In genomic region chr4:104967034-104967401, GRCh38 we compare ENCODE assay signal across 8 cellular contexts.
DNase-seq lines count a peak whose midpoint lies in the region; ATAC-seq, FAIRE-seq and TF ChIP-seq lines count a peak whose summit lies in the region.

No MANE protein-coding gene starts in this region.

- H3K4me1 ChIP-seq in GM23338 (ENCODE audit: insufficient read depth), result no peaks in the 10 kb centered on the region

- no peak overlapping the region for H3K4me3 ChIP-seq in GM23338
- H3K4me3 ChIP-seq in epithelial cell of esophagus (ENCODE audit: low read length), result no peak overlapping the region

- intact Hi-C loops in left cardiac atrium (cut with DNase I), result no loop called here

- H3K27ac ChIP-seq in GM23338 (ENCODE audit: low read depth), result no peak overlapping the region

- H3K4me3 Mint-ChIP-seq in GM23338, result no peak overlapping the region

- 0 out of 2 replicates have a peak, but pooled peaks have one; percentile 1 for TF ChIP-seq POLR2A in GM12891 (IDR thresholded peaks at IDR 0.05; ENCODE audit: low read depth, low read length)

- no peaks in the 10 kb centered on the region for H4K20me1 ChIP-seq in GM23338 (replicated peaks; ENCODE audit: insufficient read depth)

- ATAC-seq in GM23338, result no peak
- no peak for ATAC-seq in left cardiac atrium

- no peaks in the 10 kb centered on the region for H3K27me3 Mint-ChIP-seq in GM23338 (ENCODE audit: insufficient read depth, low read depth, poor library complexity)

- H3K79me2 ChIP-seq in GM23338 (replicated peaks; ENCODE audit: insufficient read depth), result no peaks in the 10 kb centered on the region

- H3K9me2 ChIP-seq in GM23338 (ENCODE audit: insufficient read depth), result peaks cover 3% of the 10 kb centered on the region; the same call in 1 of the 2 replicates

- no peaks in the 10 kb centered on the region for H3K36me3 ChIP-seq in GM23338 (ENCODE audit: insufficient read depth)

- H3K4me2 ChIP-seq in GM23338, result no peak overlapping the region

- H3K36me3 Mint-ChIP-seq in GM23338 (ENCODE audit: low read depth), result peaks cover 1% of the 10 kb centered on the region; the same call in 1 of the 3 replicates

- peaks cover 9% of the 10 kb centered on the region for H3K9me3 Mint-ChIP-seq in GM23338

- peak overlapping the region; percentile 57; the same call in 1 of the 2 replicates for H2AFZ ChIP-seq in GM23338

- no peak for DNase-seq in GM12891 (ENCODE audit: insufficient read length, low spot score)
- DNase-seq in GM23338 (ENCODE audit: low spot score), result no peak
- peak; percentile 94 for DNase-seq in NCI-H1048 (lab: John Stamatoyannopoulos, UW)
- peak; percentile 93 for DNase-seq in epithelial cell of esophagus (ENCODE audit: low read depth)
- no peak for DNase-seq in NCI-H1694 treated with DMSO at 0.1 percent for 48 hours (lab: John Stamatoyannopoulos, UW)
- DNase-seq in left cardiac atrium, result no peak
- DNase-seq in NCI-H146 (lab: John Stamatoyannopoulos, UW), result no peak
- DNase-seq in stimulated activated CD4-positive, alpha-beta T cell treated with anti-CD3 and anti-CD28 coated beads, Interleukin-2, amount 100 ng/mL, for 48 hours, result no peak

- H3K4me1 Mint-ChIP-seq in GM23338, result peaks cover 2% of the 10 kb centered on the region; the same call in 1 of the 3 replicates

- no peak for FAIRE-seq in GM12891 (lab: Jason Lieb, UNC)

- no peaks in the 10 kb centered on the region for H3K27me3 ChIP-seq in GM23338 (ENCODE audit: insufficient read depth)

- no peak overlapping the region for H3K27ac Mint-ChIP-seq in GM23338

- TF ChIP-seq CTCF in GM23338 (conservative IDR thresholded peaks at IDR 0.05; ENCODE audit: low read depth in 2 of 2), result no peak
- TF ChIP-seq CTCF in epithelial cell of esophagus (IDR thresholded peaks at IDR 0.05; ENCODE audit: insufficient read depth, low read depth, low read length, missing control alignments), result no peak

- H3F3A ChIP-seq in GM23338 (replicated peaks; ENCODE audit: low read depth), result no peaks in the 10 kb centered on the region

TF ChIP-seq in GM12891, 5 proteins besides CTCF, POLR2A, EP300 and RAD21:
- TF ChIP-seq TAF1 (IDR thresholded peaks at IDR 0.05; ENCODE audit: low read depth, low read length), result no peak
- TF ChIP-seq POLR2AphosphoS5 (IDR thresholded peaks at IDR 0.05; ENCODE audit: low read depth, low read length), result no peak
- no peak for TF ChIP-seq PAX5 (IDR thresholded peaks at IDR 0.05; ENCODE audit: insufficient read depth, low read length, severe bottlenecking)
- no peak for TF ChIP-seq POU2F2 (IDR thresholded peaks at IDR 0.05; ENCODE audit: low read depth, low read length)
- TF ChIP-seq SPI1 (IDR thresholded peaks at IDR 0.05; ENCODE audit: low read depth, low read length), result no peak

TF ChIP-seq in GM23338, 12 proteins besides CTCF, POLR2A, EP300 and RAD21 (continues in another document):
- TF ChIP-seq NANOG (IDR thresholded peaks at IDR 0.05; ENCODE audit: borderline replicate concordance) (no peak), EZH2phosphoT487 (IDR thresholded peaks at IDR 0.05; ENCODE audit: unreplicated experiment) (no peak), EZH2 (IDR thresholded peaks at IDR 0.05; ENCODE audit: low read depth, unreplicated experiment) (no peak), POLR2AphosphoS5 (IDR thresholded peaks at IDR 0.05; ENCODE audit: low read depth) (no peak), CREB1 (CRISPR knock-in tag; IDR thresholded peaks at IDR 0.05; ENCODE audit: low read depth) (no peak), ETS1 (IDR thresholded peaks at IDR 0.05) (no peak), ZNF462 (CRISPR knock-in tag; IDR thresholded peaks at IDR 0.05) (no peak), JUNB (IDR thresholded peaks at IDR 0.05; ENCODE audit: unreplicated experiment) (no peak)
- TF ChIP-seq, protein P1, sequence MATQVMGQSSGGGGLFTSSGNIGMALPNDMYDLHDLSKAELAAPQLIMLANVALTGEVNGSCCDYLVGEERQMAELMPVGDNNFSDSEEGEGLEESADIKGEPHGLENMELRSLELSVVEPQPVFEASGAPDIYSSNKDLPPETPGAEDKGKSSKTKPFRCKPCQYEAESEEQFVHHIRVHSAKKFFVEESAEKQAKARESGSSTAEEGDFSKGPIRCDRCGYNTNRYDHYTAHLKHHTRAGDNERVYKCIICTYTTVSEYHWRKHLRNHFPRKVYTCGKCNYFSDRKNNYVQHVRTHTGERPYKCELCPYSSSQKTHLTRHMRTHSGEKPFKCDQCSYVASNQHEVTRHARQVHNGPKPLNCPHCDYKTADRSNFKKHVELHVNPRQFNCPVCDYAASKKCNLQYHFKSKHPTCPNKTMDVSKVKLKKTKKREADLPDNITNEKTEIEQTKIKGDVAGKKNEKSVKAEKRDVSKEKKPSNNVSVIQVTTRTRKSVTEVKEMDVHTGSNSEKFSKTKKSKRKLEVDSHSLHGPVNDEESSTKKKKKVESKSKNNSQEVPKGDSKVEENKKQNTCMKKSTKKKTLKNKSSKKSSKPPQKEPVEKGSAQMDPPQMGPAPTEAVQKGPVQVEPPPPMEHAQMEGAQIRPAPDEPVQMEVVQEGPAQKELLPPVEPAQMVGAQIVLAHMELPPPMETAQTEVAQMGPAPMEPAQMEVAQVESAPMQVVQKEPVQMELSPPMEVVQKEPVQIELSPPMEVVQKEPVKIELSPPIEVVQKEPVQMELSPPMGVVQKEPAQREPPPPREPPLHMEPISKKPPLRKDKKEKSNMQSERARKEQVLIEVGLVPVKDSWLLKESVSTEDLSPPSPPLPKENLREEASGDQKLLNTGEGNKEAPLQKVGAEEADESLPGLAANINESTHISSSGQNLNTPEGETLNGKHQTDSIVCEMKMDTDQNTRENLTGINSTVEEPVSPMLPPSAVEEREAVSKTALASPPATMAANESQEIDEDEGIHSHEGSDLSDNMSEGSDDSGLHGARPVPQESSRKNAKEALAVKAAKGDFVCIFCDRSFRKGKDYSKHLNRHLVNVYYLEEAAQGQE (IDR thresholded peaks at IDR 0.05; ENCODE audit: unreplicated experiment), result no peak

Comparison
In these comparisons a context has a peak if more than half of its experiments do, and no peak if none do; other contexts are left out.
1. DNase-seq: peak in NCI-H1048 (single experiment) and epithelial cell of esophagus (single experiment); none in GM12891 (single experiment), GM23338 (single experiment), NCI-H1694 treated with DMSO at 0.1 percent for 48 hours (single experiment), left cardiac atrium (single experiment), NCI-H146 (single experiment) and stimulated activated CD4-positive, alpha-beta T cell treated with anti-CD3 and anti-CD28 coated beads, Interleukin-2, amount 100 ng/mL, for 48 hours (0 of 2).